In the genomic region with DNA sequence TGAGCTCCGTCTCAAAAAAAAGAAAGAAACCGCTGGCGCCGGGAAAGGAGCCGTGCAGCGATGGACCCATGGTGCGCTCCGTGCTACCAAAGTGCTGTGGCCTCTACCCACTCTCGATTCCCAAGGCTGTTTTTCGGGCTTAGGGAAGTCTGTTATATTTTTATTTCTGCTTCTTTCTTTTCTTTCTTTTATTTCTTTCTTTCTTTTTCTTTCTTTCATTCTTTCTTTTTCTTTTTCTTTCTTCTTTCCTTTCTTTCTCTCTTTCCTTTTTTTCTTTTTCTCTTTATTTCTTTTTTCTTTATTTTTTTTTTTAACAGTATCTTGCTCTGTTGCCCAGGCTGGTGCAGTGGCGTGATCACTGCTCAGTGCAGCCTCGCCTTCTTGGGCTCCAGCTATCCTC, we compare ENCODE assay signal across 10 cellular contexts.
DNase-seq lines count a peak whose midpoint lies in the region; ATAC-seq and TF ChIP-seq lines count a peak whose summit lies in the region.
"Had no signal": no experiment of that assay in that cellular context is flagged by ENCODE, and none has a peak within 500 bp of the region (broad histone marks: within the 10 kb centered on the region; RNA-seq: fewer than 3 reads in every experiment).

No MANE protein-coding gene starts in this region.

- no peak overlapping the region for H2AFZ ChIP-seq in Karpas-422 (ENCODE audit: low read length)

- H3K79me2 ChIP-seq in Karpas-422 (ENCODE audit: low read length) = no peaks in the 10 kb centered on the region

- H3K4me3 Mint-ChIP-seq in CD8-positive, alpha-beta T cell = peak overlapping the region; percentile 94

- no peak for TF ChIP-seq POLR2A in sigmoid colon (IDR thresholded peaks at IDR 0.05)

- no peaks in the 10 kb centered on the region for H3K27me3 ChIP-seq in CD8-positive, alpha-beta T cell (ENCODE audit: insufficient read depth, low read length)
- no peaks in the 10 kb centered on the region for H3K27me3 ChIP-seq in Karpas-422 (ENCODE audit: low read length)
- peaks cover 24% of the 10 kb centered on the region for H3K27me3 ChIP-seq in colonic mucosa
- peaks cover 52 to 98% (median 76%) of the 10 kb centered on the region in 3 donors for H3K27me3 ChIP-seq in sigmoid colon

- CTCF ChIA-PET in CD8-positive, alpha-beta T cell (lab: Charles Lee) = interaction anchor here (0.9 to 8.1 kb wide), 5 partner anchors 39 to 89 kb away, joined by 3 to 99 read pairs (median 26); no protein-coding TSS in a partner anchor

- H3K27ac ChIP-seq in CD8-positive, alpha-beta T cell (ENCODE audit: low read depth, low read length) = peak overlapping the region; percentile 94
- no peak overlapping the region for H3K27ac ChIP-seq in Karpas-422 (ENCODE audit: low read length)
- no peak overlapping the region for H3K27ac ChIP-seq in colonic mucosa
- H3K27ac ChIP-seq in sigmoid colon = no peak overlapping the region

- H3K9me3 Mint-ChIP-seq in CD8-positive, alpha-beta T cell = peaks cover 4% of the 10 kb centered on the region

- no peak for ATAC-seq in CD8-positive, alpha-beta T cell
- no peak for ATAC-seq in HG03571 (IDR thresholded peaks at IDR 0.05; ENCODE audit: unreplicated experiment)

- WGBS in sigmoid colon, 2 donors = 20 to 26% methylated on average over 12 of the region's 12 CpGs

- DNase-seq in CD8-positive, alpha-beta T cell = no peak
- DNase-seq in Karpas-422 (peak; percentile 27), colonic mucosa (no peak), sigmoid colon (no peak), RKO (ENCODE audit: low spot score) (no peak), NCI-H2171 treated with DMSO at 0.1 percent for 48 hours (lab: John Stamatoyannopoulos, UW) (no peak), middle frontal gyrus (ENCODE audit: extremely low spot score, low spot score) (no peak)
- DNase-seq: NCI-H2107, SIG-M5 had no signal

- peaks cover 16% of the 10 kb centered on the region for H3K36me3 Mint-ChIP-seq in CD8-positive, alpha-beta T cell

- H3K4me3 ChIP-seq in CD8-positive, alpha-beta T cell (ENCODE audit: low read depth, low read length) = peak overlapping the region; percentile 72
- H3K4me3 ChIP-seq in Karpas-422 (ENCODE audit: low read length) (peak overlapping the region; percentile 63; the same call in 1 of the 2 replicates), colonic mucosa (peak overlapping the region; percentile 47), sigmoid colon (peak overlapping the region in 3 of 4 donors; percentile 38 to 48 (median 41))

- H3K9ac ChIP-seq in Karpas-422 (ENCODE audit: low read length) (no peak overlapping the region), colonic mucosa (ENCODE audit: low read depth in 2 of 2, low read length in 2 of 2) (no peak overlapping the region)

- peak overlapping the region; percentile 82 for H3K4me2 ChIP-seq in Karpas-422 (ENCODE audit: low read depth, low read length, poor library complexity, severe bottlenecking)

- TF ChIP-seq EP300 in sigmoid colon (IDR thresholded peaks at IDR 0.05) = no peak

- no peaks in the 10 kb centered on the region for H3K36me3 ChIP-seq in CD8-positive, alpha-beta T cell (ENCODE audit: insufficient read depth, low read length)
- no peaks in the 10 kb centered on the region for H3K36me3 ChIP-seq in Karpas-422 (ENCODE audit: insufficient read depth, low read length)
- H3K36me3 ChIP-seq in colonic mucosa = no peaks in the 10 kb centered on the region
- no peaks in the 10 kb centered on the region for H3K36me3 ChIP-seq in sigmoid colon

- no peaks in the 10 kb centered on the region for H4K20me1 ChIP-seq in Karpas-422 (ENCODE audit: insufficient read depth, low read depth, low read length)

- no peaks in the 10 kb centered on the region for H3K27me3 Mint-ChIP-seq in CD8-positive, alpha-beta T cell (ENCODE audit: low read depth)

- peaks cover 34% of the 10 kb centered on the region for H3K4me1 Mint-ChIP-seq in CD8-positive, alpha-beta T cell (ENCODE audit: low read depth)

- peaks cover 13% of the 10 kb centered on the region for H3K9me3 ChIP-seq in CD8-positive, alpha-beta T cell (ENCODE audit: low read length)
- no peaks in the 10 kb centered on the region for H3K9me3 ChIP-seq in Karpas-422 (ENCODE audit: low read length)
- no peaks in the 10 kb centered on the region for H3K9me3 ChIP-seq in colonic mucosa
- H3K9me3 ChIP-seq in sigmoid colon = no peaks in the 10 kb centered on the region

- no peaks in the 10 kb centered on the region for H3K9me2 ChIP-seq in Karpas-422 (replicated peaks; ENCODE audit: insufficient read depth, low read length)

- no peak for TF ChIP-seq CTCF in CD8-positive, alpha-beta T cell (IDR thresholded peaks at IDR 0.05)
- TF ChIP-seq CTCF in colonic mucosa (IDR thresholded peaks at IDR 0.05) = no peak
- TF ChIP-seq CTCF in sigmoid colon (IDR thresholded peaks at IDR 0.05) = no peak

- peaks cover 20% of the 10 kb centered on the region for H3K4me1 ChIP-seq in CD8-positive, alpha-beta T cell (ENCODE audit: insufficient read depth, low read length)
- H3K4me1 ChIP-seq in Karpas-422 (ENCODE audit: low read length) (peaks cover 35% of the 10 kb centered on the region), colonic mucosa (peaks cover 10% of the 10 kb centered on the region), sigmoid colon (peaks cover 0 to 35% (median 32%) of the 10 kb centered on the region in 4 donors)

- POLR2A ChIA-PET in CD8-positive, alpha-beta T cell (lab: Charles Lee) = interaction anchor here (1.1 to 10.2 kb wide), 10 partner anchors 19 to 532 kb away, joined by 3 to 275 read pairs (median 56); partner anchors contain the start of genes ANXA2R, TMEM267 and ZNF131

- intact Hi-C loops in CD8-positive, alpha-beta T cell (cut with DNase I, micrococcal nuclease) = no loop called here
- intact Hi-C loops in colonic mucosa (cut with DNase I) (loop anchor here (2.0 kb wide), 1 partner anchor 90 kb away; no protein-coding TSS in a partner anchor), sigmoid colon (cut with DNase I) (loop anchor here (5.0 kb wide), 1 partner anchor 90 kb away; the partner anchor contains the start of gene ANXA2R)

- peak overlapping the region; percentile 99 for H3K27ac Mint-ChIP-seq in CD8-positive, alpha-beta T cell

Comparison
In these comparisons a context has a peak if more than half of its experiments do, and no peak if none do; other contexts are left out.
1. intact Hi-C loops: an anchor here in colonic mucosa (2.0 kb wide) and sigmoid colon (5.0 kb wide); none called in CD8-positive, alpha-beta T cell.